1 cellular context compared by ENCODE assay signal in the genomic region with DNA sequence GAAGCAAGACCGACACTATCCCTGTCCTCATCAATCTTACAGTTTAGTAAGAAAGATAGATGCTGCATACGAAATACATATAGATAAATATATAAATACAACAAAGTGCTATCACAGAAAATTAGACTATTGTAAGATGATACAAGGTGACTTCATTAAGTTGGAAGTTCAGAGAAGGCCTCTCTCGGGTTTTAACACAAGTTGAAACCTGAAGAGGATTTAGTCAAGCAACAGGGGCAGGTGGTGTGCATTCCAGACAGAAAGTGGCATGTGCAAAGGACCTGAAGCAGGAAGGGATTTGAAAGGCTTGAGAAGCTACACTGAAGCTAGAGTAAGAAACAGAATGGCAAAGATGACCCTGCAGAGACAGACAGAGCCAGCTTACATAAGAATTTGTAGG.
TF ChIP-seq lines count a peak whose summit lies in the region.

No MANE protein-coding gene starts in this region.

TF ChIP-seq in HEK293, 187 proteins besides CTCF, POLR2A, EP300 and RAD21 (continued from another document):
- TF ChIP-seq ZBTB11 (tag by site-specific recombination; conservative IDR thresholded peaks at IDR 0.05; ENCODE audit: low read depth): no peak
- TF ChIP-seq ZNF266 (tag by site-specific recombination; IDR thresholded peaks at IDR 0.05; ENCODE audit: low read depth): no peak
